25 cellular contexts compared by ENCODE assay signal in the genomic region with DNA sequence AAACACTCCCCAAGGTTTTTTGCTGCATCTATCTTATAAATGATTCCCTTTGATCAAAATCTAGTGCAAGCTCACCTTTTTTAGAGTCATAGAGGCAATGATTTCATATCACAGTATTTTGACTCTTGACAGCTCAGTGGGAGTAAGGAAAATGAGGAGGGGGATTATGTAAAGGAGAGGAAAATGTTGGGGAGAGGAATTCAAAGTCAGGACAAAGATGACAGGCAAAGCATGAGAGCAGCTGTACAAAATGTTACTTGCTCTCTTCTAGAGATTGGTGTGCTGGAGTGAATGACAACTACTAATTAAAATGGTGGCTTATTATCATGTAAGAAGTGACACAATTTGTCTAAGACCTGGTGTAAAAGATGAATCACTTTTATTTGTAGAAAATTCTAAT.
"Had no signal": no experiment of that assay in that cellular context is flagged by ENCODE, and none has a peak within 500 bp of the region (broad histone marks: within the 10 kb centered on the region; RNA-seq: fewer than 3 reads in every experiment).

No MANE protein-coding gene starts in this region.

- DNase-seq: stimulated activated CD4-positive, alpha-beta T cell treated with anti-CD3 and anti-CD28 coated beads, Interleukin-2, amount 100 ng/mL, for 24 hours; stimulated activated CD4-positive, alpha-beta T cell treated with anti-CD3 and anti-CD28 coated beads, Interleukin-2, amount 100 ng/mL, for 48 hours; stimulated activated CD4-positive, alpha-beta T cell treated with anti-CD3 and anti-CD28 coated beads, Interleukin-4, amount 100 ng/mL, for 1 hour; stimulated activated CD4-positive, alpha-beta T cell treated with anti-CD3 and anti-CD28 coated beads, Interleukin-4, amount 100 ng/mL, for 4 hours; stimulated activated CD8-positive, alpha-beta memory T cell treated with anti-CD3 and anti-CD28 coated beads, Interleukin-4, amount 100 ng/mL, for 48 hours; stimulated activated naive B cell treated with anti-CD40 and anti-IgM and Interleukin-4, amounts not matched to agents 10 μg/mL and 1 μg/mL and 100 μg/mL, for 72 hours; stimulated activated naive CD4-positive, alpha-beta T cell; stimulated activated naive CD4-positive, alpha-beta T cell treated with Interleukin-2 at 50 U/mL for 16 hours; stimulated activated naive CD8-positive, alpha-beta T cell treated with anti-CD3 and anti-CD28 coated beads, Interleukin-15, amount 100 ng/mL, for 72 hours; stomach; substantia nigra; testis; thyroid gland; tibial artery; transverse colon; trophoblast cell; upper lobe of left lung; upper lobe of right lung; uterus had no signal

- ATAC-seq: stimulated activated effector memory CD8-positive, alpha-beta T cell treated with anti-CD3 and anti-CD28 coated beads, Interleukin-12 subunit alpha, Interleukin-12 subunit beta, amount 100 ng/mL, for 72 hours; stimulated activated memory B cell treated with anti-CD40 and anti-IgM and Interleukin-4, amounts not matched to agents 10 μg/mL and 1 μg/mL and 100 μg/mL, for 72 hours; stimulated activated naive B cell treated with anti-CD40 and anti-IgM and Interleukin-4, amounts not matched to agents 10 μg/mL and 1 μg/mL and 100 μg/mL, for 72 hours; stimulated activated naive CD8-positive, alpha-beta T cell treated with anti-CD3 and anti-CD28 coated beads, Interleukin-15, amount 100 ng/mL, for 72 hours; upper lobe of right lung had no signal

- H3K27ac ChIP-seq: stomach, suprapubic skin, testis, thoracic aorta, thyroid gland, tibial artery, tibial nerve, transverse colon, upper lobe of left lung, upper lobe of right lung, uterus, vagina had no signal
